In the genomic region with DNA sequence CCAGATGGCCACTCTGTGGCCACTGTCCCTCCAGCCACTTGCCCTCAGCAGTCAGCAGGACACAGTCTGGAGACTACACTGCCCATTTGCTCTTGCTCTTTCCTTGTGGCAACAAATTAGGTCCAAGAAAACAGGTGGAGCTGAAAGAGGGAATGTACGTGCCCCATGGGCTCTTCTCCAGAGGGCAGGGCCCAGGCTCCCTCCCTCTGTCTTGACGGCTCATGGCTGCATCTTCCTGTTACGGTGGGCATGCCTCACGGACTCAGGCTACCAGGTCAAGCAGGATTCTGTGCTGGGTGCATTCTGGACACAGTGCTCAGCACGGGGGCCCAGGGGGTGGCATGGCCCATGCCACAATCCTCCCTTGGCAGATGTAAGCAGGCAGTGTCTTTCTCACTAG, we compare ENCODE assay signal across 20 cellular contexts.
A peak's percentile ranks its signal among the peaks of the same experiment; 100 is the strongest.
DNase-seq lines count a peak whose midpoint lies in the region; ATAC-seq, FAIRE-seq and TF ChIP-seq lines count a peak whose summit lies in the region.
"Had no signal": no experiment of that assay in that cellular context is flagged by ENCODE, and none has a peak within 500 bp of the region (broad histone marks: within the 10 kb centered on the region; RNA-seq: fewer than 3 reads in every experiment).

No MANE protein-coding gene starts in this region.

- peaks cover 98% of the 10 kb centered on the region for H3K36me3 ChIP-seq in K562 (ENCODE audit: control insufficient read depth, insufficient read depth, low read length)
- peaks cover 94% of the 10 kb centered on the region for H3K36me3 ChIP-seq in lower lobe of right lung

- in situ Hi-C loops in K562 (cut with MboI): no loop called here

- peak overlapping the region in 1 of 2 experiments; percentile 45; a peak in 1 of 4 replicates for H3K9ac ChIP-seq in K562 (ENCODE audit: insufficient read depth in 1 of 2, low read depth in 2 of 2, low read length in 2 of 2)

- TF ChIP-seq CTCF in K562 (IDR thresholded peaks at IDR 0.05 in 2 of 3, conservative IDR thresholded peaks at IDR 0.05 in 1 of 3; ENCODE audit: insufficient read depth in 2 of 3, low read depth in 1 of 3, low read length in 3 of 3) (no peak), lower lobe of right lung (IDR thresholded peaks at IDR 0.05) (no peak)

- no peaks in the 10 kb centered on the region for H3K9me3 Mint-ChIP-seq in activated naive CD8-positive, alpha-beta T cell (ENCODE audit: low read depth)
- H3K9me3 Mint-ChIP-seq in activated naive CD8-positive, alpha-beta T cell treated with anti-CD3 and anti-CD28 coated beads, Interleukin-2, amount 50 U/mL, for 24 hours: no peaks in the 10 kb centered on the region
- H3K9me3 Mint-ChIP-seq: GM23338 had no signal

- no peak for ATAC-seq in activated naive CD8-positive, alpha-beta T cell treated with anti-CD3 and anti-CD28 coated beads, Interleukin-2, amount 50 U/mL, for 24 hours
- ATAC-seq in K562 (no peak), lower lobe of right lung (peak in 1 of 2 donors; percentile 2), HG03520 (IDR thresholded peaks at IDR 0.05; ENCODE audit: unreplicated experiment) (no peak)
- ATAC-seq: A549, GM23338 had no signal

- no peak for TF ChIP-seq EP300 in K562 (IDR thresholded peaks at IDR 0.05; ENCODE audit: low read length)

- H3K27ac Mint-ChIP-seq in activated naive CD8-positive, alpha-beta T cell: peak overlapping the region; percentile 34
- no peak overlapping the region for H3K27ac Mint-ChIP-seq in activated naive CD8-positive, alpha-beta T cell treated with anti-CD3 and anti-CD28 coated beads, Interleukin-2, amount 50 U/mL, for 24 hours
- H3K27ac Mint-ChIP-seq: GM23338 had no signal

- CTCF ChIA-PET in K562 (lab: Yijun Ruan, JAX; ENCODE audit: low intra/inter-chr PET ratio): interaction anchor here (1.5 kb wide), 1 partner anchor 14 kb away, joined by 13 read pairs; no protein-coding TSS in a partner anchor

- BruUV-seq in K562 (replicated peaks; lab: Mats Ljungman, UMichigan): no TSS peak

- 91% methylated on average over 5 of the region's 5 CpGs for WGBS in K562 (ENCODE audit: insufficient coverage, low coverage, missing lambda C conversion rate)

- H3K27me3 ChIP-seq in K562 (ENCODE audit: control insufficient read depth in 2 of 2, insufficient read depth in 2 of 2, low read length in 2 of 2): no peaks in the 10 kb centered on the region
- H3K27me3 ChIP-seq in lower lobe of right lung (ENCODE audit: low read depth): no peaks in the 10 kb centered on the region

- no peaks in the 10 kb centered on the region for H3K79me2 ChIP-seq in K562 (ENCODE audit: control insufficient read depth, insufficient read depth, low read length)

- H3K4me3 Mint-ChIP-seq in activated naive CD8-positive, alpha-beta T cell: no peak overlapping the region
- no peak overlapping the region for H3K4me3 Mint-ChIP-seq in activated naive CD8-positive, alpha-beta T cell treated with anti-CD3 and anti-CD28 coated beads, Interleukin-2, amount 50 U/mL, for 24 hours
- H3K4me3 Mint-ChIP-seq: CD14-positive monocyte, GM23338 had no signal

- H3K27me3 Mint-ChIP-seq in activated naive CD8-positive, alpha-beta T cell: no peaks in the 10 kb centered on the region
- no peaks in the 10 kb centered on the region for H3K27me3 Mint-ChIP-seq in activated naive CD8-positive, alpha-beta T cell treated with anti-CD3 and anti-CD28 coated beads, Interleukin-2, amount 50 U/mL, for 24 hours

- TF ChIP-seq RAD21 in K562 (CRISPR knock-in tag; conservative IDR thresholded peaks at IDR 0.05 in 1 of 2, IDR thresholded peaks at IDR 0.05 in 1 of 2): no peak

- H3K27ac ChIP-seq in K562 (ENCODE audit: extremely low read depth, low read depth, low read length): no peak overlapping the region
- peak overlapping the region; percentile 14 for H3K27ac ChIP-seq in lower lobe of right lung
- H3K27ac ChIP-seq: A549 had no signal

- no peak for DNase-seq in activated naive CD8-positive, alpha-beta T cell treated with anti-CD3 and anti-CD28 coated beads, Interleukin-2, amount 50 U/mL, for 24 hours
- DNase-seq in K562 (ENCODE audit: extremely low read depth in 1 of 4, low spot score in 3 of 4) (no peak), lower lobe of right lung (no peak), HUDEP-2 (lab: John Stamatoyannopoulos, UW; ENCODE audit: unreplicated experiment in 76 of 76) (no peak), putamen (ENCODE audit: low spot score) (no peak)
- DNase-seq: DMS79 treated with DMSO at 0.1 percent for 48 hours, GDM1, NCI-H1105 treated with DMSO at 0.1 percent for 48 hours, NCI-H187 treated with DMSO at 0.1 percent for 48 hours, NCI-H2171, NCI-H446 treated with DMSO at 0.1 percent for 48 hours, NCI-H748 treated with DMSO at 0.1 percent for 48 hours, SHP77 had no signal

- H2AFZ ChIP-seq in K562 (ENCODE audit: low read depth, low read length): no peak overlapping the region
- H2AFZ ChIP-seq: GM23338 had no signal

- H4K20me1 ChIP-seq in K562 (replicated peaks; ENCODE audit: control insufficient read depth, insufficient read depth, low read length): peaks cover 55% of the 10 kb centered on the region

- intact Hi-C loops in K562 (cut with micrococcal nuclease) (no loop called here), lower lobe of right lung (cut with DNase I) (no loop called here)

- POLR2A ChIA-PET in K562 (lab: Yijun Ruan, JAX): interaction anchor here (0.6 to 68.9 kb wide), 11 partner anchors 9 to 300 kb away, joined by 3 to 1693 read pairs (median 4); partner anchors contain the start of gene MED15

- H3K9me1 ChIP-seq in K562 (ENCODE audit: control insufficient read depth, insufficient read depth, low read length): peaks cover 22% of the 10 kb centered on the region

- peaks cover 30% of the 10 kb centered on the region for H3K4me1 Mint-ChIP-seq in activated naive CD8-positive, alpha-beta T cell (ENCODE audit: low read depth)
- peaks cover 9% of the 10 kb centered on the region for H3K4me1 Mint-ChIP-seq in activated naive CD8-positive, alpha-beta T cell treated with anti-CD3 and anti-CD28 coated beads, Interleukin-2, amount 50 U/mL, for 24 hours
- H3K4me1 Mint-ChIP-seq: GM23338 had no signal

- TF ChIP-seq POLR2A in K562 (conservative IDR thresholded peaks at IDR 0.05): peak; percentile 31; the same call in 1 of the 2 replicates

- H3K4me3 ChIP-seq in K562 (no peak overlapping the region), lower lobe of right lung (no peak overlapping the region)
- H3K4me3 ChIP-seq: A549, GM23338 had no signal

- H3K9me3 ChIP-seq in K562 (replicated peaks; ENCODE audit: control insufficient read depth, insufficient read depth, low read depth, low read length): no peaks in the 10 kb centered on the region
- no peaks in the 10 kb centered on the region for H3K9me3 ChIP-seq in lower lobe of right lung
- H3K9me3 ChIP-seq: A549 had no signal

- no peak overlapping the region for H3K4me2 ChIP-seq in K562 (ENCODE audit: insufficient read depth, low read length)
- H3K4me2 ChIP-seq: A549, GM23338 had no signal

- H3K4me1 ChIP-seq in K562 (replicated peaks in 1 of 2; ENCODE audit: control insufficient read depth in 2 of 2, insufficient read depth in 2 of 2, low read length in 2 of 2): peaks cover 10 to 56% of the 10 kb centered on the region in 2 experiments
- peaks cover 40% of the 10 kb centered on the region for H3K4me1 ChIP-seq in lower lobe of right lung
- H3K4me1 ChIP-seq: A549 had no signal

- peaks cover 3% of the 10 kb centered on the region for H3K36me3 Mint-ChIP-seq in activated naive CD8-positive, alpha-beta T cell
- peaks cover 39% of the 10 kb centered on the region for H3K36me3 Mint-ChIP-seq in activated naive CD8-positive, alpha-beta T cell treated with anti-CD3 and anti-CD28 coated beads, Interleukin-2, amount 50 U/mL, for 24 hours (ENCODE audit: low read depth)

- FAIRE-seq in K562 (lab: Jason Lieb, UNC): no peak
- FAIRE-seq: A549, D721Med, GM12892 had no signal

TF ChIP-seq in K562, 482 proteins besides CTCF, POLR2A, EP300 and RAD21 (continues in another document):
- TF ChIP-seq, protein P1, sequence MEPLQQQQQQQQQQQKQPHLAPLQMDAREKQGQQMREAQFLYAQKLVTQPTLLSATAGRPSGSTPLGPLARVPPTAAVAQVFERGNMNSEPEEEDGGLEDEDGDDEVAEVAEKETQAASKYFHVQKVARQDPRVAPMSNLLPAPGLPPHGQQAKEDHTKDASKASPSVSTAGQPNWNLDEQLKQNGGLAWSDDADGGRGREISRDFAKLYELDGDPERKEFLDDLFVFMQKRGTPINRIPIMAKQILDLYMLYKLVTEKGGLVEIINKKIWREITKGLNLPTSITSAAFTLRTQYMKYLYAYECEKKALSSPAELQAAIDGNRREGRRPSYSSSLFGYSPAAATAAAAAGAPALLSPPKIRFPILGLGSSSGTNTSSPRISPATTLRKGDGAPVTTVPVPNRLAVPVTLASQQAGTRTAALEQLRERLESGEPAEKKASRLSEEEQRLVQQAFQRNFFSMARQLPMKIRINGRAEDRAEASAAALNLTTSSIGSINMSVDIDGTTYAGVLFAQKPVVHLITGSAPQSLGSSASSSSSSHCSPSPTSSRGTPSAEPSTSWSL (CRISPR knock-in tag; IDR thresholded peaks at IDR 0.05; ENCODE audit: borderline replicate concordance): 0 out of 2 replicates have a peak, but pooled peaks have one; percentile 38
- TF ChIP-seq, protein P2, sequence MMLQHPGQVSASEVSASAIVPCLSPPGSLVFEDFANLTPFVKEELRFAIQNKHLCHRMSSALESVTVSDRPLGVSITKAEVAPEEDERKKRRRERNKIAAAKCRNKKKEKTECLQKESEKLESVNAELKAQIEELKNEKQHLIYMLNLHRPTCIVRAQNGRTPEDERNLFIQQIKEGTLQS (IDR thresholded peaks at IDR 0.05): no peak
- TF ChIP-seq, protein P2 (CRISPR knock-in tag; conservative IDR thresholded peaks at IDR 0.05): 0 out of 2 replicates have a peak, but pooled peaks have one; percentile 28
- TF ChIP-seq PATZ1 (CRISPR knock-in tag; IDR thresholded peaks at IDR 0.05; ENCODE audit: borderline replicate concordance): 0 out of 2 replicates have a peak, but pooled peaks have one; percentile 53
